In genomic region chr11:9601041-9601875, GRCh38 we compare ENCODE assay signal across 8 cellular contexts. TPM values are rescaled to one million over a fixed set of nuclear protein-coding genes. Genes with fewer than 3 reads are reported as not detected.
DNase-seq lines count a peak whose midpoint lies in the region; ATAC-seq and TF ChIP-seq lines count a peak whose summit lies in the region.

No MANE protein-coding gene starts in this region.

- no peaks in the 10 kb centered on the region for H3K9me3 ChIP-seq in endodermal cell (ENCODE audit: control insufficient read depth, low read length)
- no peaks in the 10 kb centered on the region for H3K9me3 ChIP-seq in neuronal stem cell (replicated peaks in 1 of 2; ENCODE audit: control insufficient read depth in 2 of 2, insufficient read depth in 1 of 2, low read depth in 1 of 2, low read length in 2 of 2)
- H3K9me3 ChIP-seq in uterus = no peaks in the 10 kb centered on the region

- H4K91ac ChIP-seq in neuronal stem cell (ENCODE audit: low read depth, low read length, poor library complexity) = no peak overlapping the region

- no peak overlapping the region for H3K4ac ChIP-seq in neuronal stem cell (ENCODE audit: low read length)

- peak overlapping the region; percentile 92 for H3K18ac ChIP-seq in neuronal stem cell (ENCODE audit: low read length)

- 68 to 74% methylated on average over 4 to 7 of the region's 7 CpGs for WGBS in endodermal cell (ENCODE audit: insufficient coverage in 1 of 2, insufficient read length in 1 of 2), 2 experiments
- no CpG with 5 or more reads among the region's 7 CpGs for whole genome bisulfite sequencing in neuronal stem cell (ENCODE audit: extremely low coverage in 2 of 2, insufficient read length in 2 of 2, insufficient replicate concordance in 1 of 2), 2 donors

- H2BK5ac ChIP-seq in neuronal stem cell (ENCODE audit: low read length) = no peak overlapping the region

- intact Hi-C loops in uterus (cut with DNase I; ENCODE audit: low total_unique reads) = no loop called here

- H2BK120ac ChIP-seq in neuronal stem cell (ENCODE audit: low read depth, low read length) = no peak overlapping the region

- no peaks in the 10 kb centered on the region for H3K27me3 ChIP-seq in endodermal cell (ENCODE audit: control insufficient read depth, insufficient read depth, low read length, poor library complexity, severe bottlenecking)
- H3K27me3 ChIP-seq in neuronal stem cell (ENCODE audit: control insufficient read depth in 3 of 3, insufficient read depth in 3 of 3, low read depth in 1 of 3, low read length in 3 of 3) = no peaks in the 10 kb centered on the region
- H3K27me3 ChIP-seq in uterus = no peaks in the 10 kb centered on the region

- H3K14ac ChIP-seq in neuronal stem cell (ENCODE audit: low read length) = no peak overlapping the region

- H2BK15ac ChIP-seq in neuronal stem cell (ENCODE audit: low read length) = no peak overlapping the region

- H3K23ac ChIP-seq in neuronal stem cell (ENCODE audit: low read depth, low read length, poor library complexity) = no peak overlapping the region

- H3K4me1 ChIP-seq in endodermal cell (ENCODE audit: control insufficient read depth, insufficient read depth, low read length) (peaks cover 4% of the 10 kb centered on the region), neuronal stem cell (ENCODE audit: control insufficient read depth in 2 of 2, insufficient read depth in 1 of 2, low read depth in 1 of 2, low read length in 2 of 2) (peaks cover 5% of the 10 kb centered on the region in 2 donors), uterus (no peaks in the 10 kb centered on the region)

- peak overlapping the region; percentile 68 for H2AK5ac ChIP-seq in neuronal stem cell (ENCODE audit: low read depth, low read length)

- H3K79me1 ChIP-seq in neuronal stem cell (ENCODE audit: low read depth, low read length) = peaks cover 2% of the 10 kb centered on the region

- no peak for TF ChIP-seq CTCF in endodermal cell (conservative IDR thresholded peaks at IDR 0.05)
- no peak for TF ChIP-seq CTCF in uterus (IDR thresholded peaks at IDR 0.05)

- H3K27ac ChIP-seq in endodermal cell (ENCODE audit: low read depth, low read length) = no peak overlapping the region
- H3K27ac ChIP-seq in neuronal stem cell (replicated peaks; ENCODE audit: low read length) = no peak overlapping the region
- no peak overlapping the region for H3K27ac ChIP-seq in uterus

- H3K36me3 Mint-ChIP-seq in endodermal cell (ENCODE audit: low read depth) = no peaks in the 10 kb centered on the region

- H3K4me3 ChIP-seq in GM08714 (ENCODE audit: low read length) = peak overlapping the region; percentile 47; the same call in 1 of the 2 replicates
- peak overlapping the region; percentile 38 for H3K4me3 ChIP-seq in Jurkat, Clone E6-1 (ENCODE audit: low read length)
- no peak overlapping the region for H3K4me3 ChIP-seq in endodermal cell (ENCODE audit: low read length)
- no peak overlapping the region for H3K4me3 ChIP-seq in neuronal stem cell (ENCODE audit: low read length in 2 of 2)
- no peak overlapping the region for H3K4me3 ChIP-seq in uterus

- no peak overlapping the region for H4K8ac ChIP-seq in neuronal stem cell (ENCODE audit: low read depth, low read length)

- H3K36me3 ChIP-seq in endodermal cell (ENCODE audit: control insufficient read depth, insufficient read depth, low read length) (no peaks in the 10 kb centered on the region), neuronal stem cell (replicated peaks in 1 of 2; ENCODE audit: control insufficient read depth in 2 of 2, insufficient read depth in 2 of 2, low read length in 2 of 2) (no peaks in the 10 kb centered on the region), uterus (no peaks in the 10 kb centered on the region)

- peak overlapping the region; percentile 86 for H2AFZ ChIP-seq in neuronal stem cell (ENCODE audit: low read length)

- no peak for TF ChIP-seq POLR2A in uterus (IDR thresholded peaks at IDR 0.05)

- peaks cover 11% of the 10 kb centered on the region for H3K4me1 Mint-ChIP-seq in endodermal cell

- H3K27ac Mint-ChIP-seq in endodermal cell = peak overlapping the region; percentile 14

- H3K9ac ChIP-seq in endodermal cell (ENCODE audit: extremely low read depth, low read length, poor library complexity, severe bottlenecking) (no peak overlapping the region), neuronal stem cell (ENCODE audit: low read depth, low read length, poor library complexity) (no peak overlapping the region)

- H3K27me3 Mint-ChIP-seq in endodermal cell (ENCODE audit: insufficient read depth) = no peaks in the 10 kb centered on the region

- peak; percentile 82 for ATAC-seq in GM21619 (IDR thresholded peaks at IDR 0.05; ENCODE audit: unreplicated experiment)

- H2BK12ac ChIP-seq in neuronal stem cell (ENCODE audit: low read length) = peak overlapping the region; percentile 6

- peak; percentile 86 for DNase-seq in Jurkat, Clone E6-1 (ENCODE audit: low read depth, low spot score)
- DNase-seq in activated CD4-positive, alpha-beta T cell treated with anti-CD3 and anti-CD28 coated beads for 4 hours = peak; percentile 28 to 32
- peak; percentile 86 for DNase-seq in endodermal cell
- no peak for DNase-seq in neuronal stem cell (ENCODE audit: low spot score)
- DNase-seq in HT-29 (ENCODE audit: low spot score) = no peak
- no peak for DNase-seq in uterus

- H3K4me3 Mint-ChIP-seq in endodermal cell = no peak overlapping the region

- peaks cover 2% of the 10 kb centered on the region for H3K9me3 Mint-ChIP-seq in endodermal cell

- H3K4me2 ChIP-seq in neuronal stem cell (ENCODE audit: insufficient read depth, low read length, poor library complexity, severe bottlenecking) = no peak overlapping the region

RNA-seq across cellular contexts. Expression of gene WEE1, which starts 27.8 kb away (rescaled TPM):
- 42.7 TPM for polyA plus RNA-seq in Jurkat, Clone E6-1 (2012; ENCODE audit: insufficient read depth, insufficient read length)
- total RNA-seq in endodermal cell (10 to 100 TPM; 80.1 to 93.5 TPM), uterus (100 to 1,000 TPM in 1 of 4 donors, 10 to 100 TPM in 3; 30.0 to 105 (median 60.0) TPM)
- polyA plus RNA-seq in endodermal cell (2013, experiment 1 of 2) = 72.0 TPM
- polyA plus RNA-seq in endodermal cell (2013, experiment 2 of 2) = 71.9 TPM
- polyA plus RNA-seq in neuronal stem cell (2013, experiment 1 of 2) = 47.6 TPM
- polyA plus RNA-seq in neuronal stem cell (2013, experiment 2 of 2) = 47.9 TPM
- total RNA-seq in HT-29 (2014; rRNA removed; shearing (Covaris generic)) = 152 and 157 TPM in 2 replicates

Comparison
In these comparisons a context has a peak if more than half of its experiments do, and no peak if none do; other contexts are left out.
1. H3K4me3 ChIP-seq: peak in GM08714 (single experiment) and Jurkat, Clone E6-1 (single experiment); none in endodermal cell (single experiment), neuronal stem cell (0 of 2) and uterus (0 of 2).
2. DNase-seq: peak in Jurkat, Clone E6-1 (single experiment), activated CD4-positive, alpha-beta T cell treated with anti-CD3 and anti-CD28 coated beads for 4 hours (2 of 2) and endodermal cell (single experiment); none in neuronal stem cell (single experiment), HT-29 (single experiment) and uterus (0 of 2).